In genomic region chr2:102005449-102005848, GRCh38 we compare ENCODE assay signal across 20 cellular contexts. TPM values are rescaled to one million over a fixed set of nuclear protein-coding genes. Genes with fewer than 3 reads are reported as not detected.
DNase-seq lines count a peak whose midpoint lies in the region; ATAC-seq, FAIRE-seq and TF ChIP-seq lines count a peak whose summit lies in the region.
"Had no signal": no experiment of that assay in that cellular context is flagged by ENCODE, and none has a peak within 500 bp of the region (broad histone marks: within the 10 kb centered on the region; RNA-seq: fewer than 3 reads in every experiment).

No MANE protein-coding gene starts in this region.

- no peaks in the 10 kb centered on the region for H3K9me3 ChIP-seq in BLaER1 treated with 17β-estradiol and CSF1 and Interleukin-3, amounts not matched to agents 10 nM and 100 nM (replicated peaks in 1 of 11)
- H3K9me3 ChIP-seq in K562 (replicated peaks; ENCODE audit: control insufficient read depth, insufficient read depth, low read depth, low read length) (no peaks in the 10 kb centered on the region), uterus (no peaks in the 10 kb centered on the region), OCI-LY7 (ENCODE audit: low read length) (no peaks in the 10 kb centered on the region)
- H3K9me3 ChIP-seq: SJSA1 had no signal

- H2AFZ ChIP-seq in K562 (ENCODE audit: low read depth, low read length) (no peak overlapping the region), OCI-LY7 (ENCODE audit: low read length) (no peak overlapping the region)

- no peak for ATAC-seq in K562
- ATAC-seq in GM18858 (IDR thresholded peaks at IDR 0.05; ENCODE audit: unreplicated experiment): no peak

- no peak for TF ChIP-seq CTCF in K562 (IDR thresholded peaks at IDR 0.05 in 2 of 3, conservative IDR thresholded peaks at IDR 0.05 in 1 of 3; ENCODE audit: insufficient read depth in 2 of 3, low read depth in 1 of 3, low read length in 3 of 3)
- no peak for TF ChIP-seq CTCF in uterus (IDR thresholded peaks at IDR 0.05)
- TF ChIP-seq CTCF in OCI-LY7 (conservative IDR thresholded peaks at IDR 0.05; ENCODE audit: low read length): no peak

- no TSS peak for BruUV-seq in K562 (replicated peaks; lab: Mats Ljungman, UMichigan)
- no TSS peak for BruUV-seq in OCI-LY7 (replicated peaks; lab: Mats Ljungman, UMichigan)

- POLR2A ChIA-PET in K562 (lab: Yijun Ruan, JAX) (interaction anchor here (0.5 to 1.0 kb wide), 2 partner anchors 40 to 235 kb away, joined by 3 to 4 read pairs; no protein-coding TSS in a partner anchor), OCI-LY7 (lab: Charles Lee) (interaction anchor here (1.9 kb wide), 1 partner anchor 11 kb away, joined by 3 read pairs; no protein-coding TSS in a partner anchor)

- peaks cover 0 to 12% (median 0%) of the 10 kb centered on the region in 11 experiments; a peak in 1 of 22 replicates for H3K27me3 ChIP-seq in BLaER1 treated with 17β-estradiol and CSF1 and Interleukin-3, amounts not matched to agents 10 nM and 100 nM
- peaks cover 7 to 31% of the 10 kb centered on the region in 2 experiments; a peak in 4 of 5 replicates for H3K27me3 ChIP-seq in K562 (ENCODE audit: control insufficient read depth in 2 of 2, insufficient read depth in 2 of 2, low read length in 2 of 2)
- H3K27me3 ChIP-seq in uterus: no peaks in the 10 kb centered on the region
- H3K27me3 ChIP-seq: SJSA1 had no signal

- H3K27ac ChIP-seq in BLaER1 treated with 17β-estradiol and CSF1 and Interleukin-3, amounts not matched to agents 10 nM and 100 nM: no peak overlapping the region
- H3K27ac ChIP-seq in K562 (ENCODE audit: extremely low read depth, low read depth, low read length) (no peak overlapping the region), uterus (peak overlapping the region; percentile 9 to 18), OCI-LY7 (ENCODE audit: low read depth, low read length, poor library complexity, severe bottlenecking) (no peak overlapping the region)
- H3K27ac ChIP-seq: 22Rv1, GM23248, SJSA1 had no signal

- 0 out of 22 replicates have a peak, but pooled peaks cover 0 to 11% (median 0%) of the 10 kb centered on the region in 11 experiments for H4K20me1 ChIP-seq in BLaER1 treated with 17β-estradiol and CSF1 and Interleukin-3, amounts not matched to agents 10 nM and 100 nM
- H4K20me1 ChIP-seq in K562 (replicated peaks; ENCODE audit: control insufficient read depth, insufficient read depth, low read length) (no peaks in the 10 kb centered on the region), OCI-LY7 (ENCODE audit: insufficient read depth, low read length) (no peaks in the 10 kb centered on the region)

- TF ChIP-seq POLR2A in K562 (conservative IDR thresholded peaks at IDR 0.05) (no peak), uterus (IDR thresholded peaks at IDR 0.05) (no peak)

- DNase-seq in NCI-H82 (lab: John Stamatoyannopoulos, UW) (peak; percentile 13), NCI-H82 treated with DMSO at 0.1 percent for 48 hours (lab: John Stamatoyannopoulos, UW; ENCODE audit: unreplicated experiment) (no peak), K562 (ENCODE audit: extremely low read depth in 1 of 4, low spot score in 3 of 4) (no peak), uterus (no peak), OCI-LY7 (ENCODE audit: low spot score) (no peak)
- DNase-seq: CD4-positive, alpha-beta T cell; H7; NCI-H1092 treated with DMSO at 0.1 percent for 48 hours; NCI-H1436; NCI-H187 treated with DMSO at 0.1 percent for 48 hours; NCI-H345 had no signal

- no peak overlapping the region for H3K4me3 ChIP-seq in BLaER1 treated with 17β-estradiol and CSF1 and Interleukin-3, amounts not matched to agents 10 nM and 100 nM
- H3K4me3 ChIP-seq in K562 (no peak overlapping the region), uterus (no peak overlapping the region), OCI-LY7 (ENCODE audit: low read depth, low read length, poor library complexity, severe bottlenecking) (no peak overlapping the region)
- H3K4me3 ChIP-seq: GM23248, SJSA1 had no signal

- CTCF ChIA-PET in K562 (lab: Yijun Ruan, JAX; ENCODE audit: low intra/inter-chr PET ratio): interaction anchor here (1.3 to 2.3 kb wide), 3 partner anchors 161 to 240 kb away, joined by 5 to 14 read pairs (median 8); no protein-coding TSS in a partner anchor
- CTCF ChIA-PET in OCI-LY7 (lab: Charles Lee; ENCODE audit: unreplicated experiment): no interaction called here

- H3K9me2 ChIP-seq in OCI-LY7 (ENCODE audit: insufficient read depth, low read length): no peaks in the 10 kb centered on the region

- H3K79me2 ChIP-seq in K562 (ENCODE audit: control insufficient read depth, insufficient read depth, low read length): no peaks in the 10 kb centered on the region
- no peaks in the 10 kb centered on the region for H3K79me2 ChIP-seq in OCI-LY7 (ENCODE audit: insufficient read depth, low read depth, low read length)

- intact Hi-C loops in K562 (cut with micrococcal nuclease): loop anchor here (5.0 kb wide), 3 partner anchors 352 to 452 kb away; partner anchors contain the start of gene IL18R1
- intact Hi-C loops in uterus (cut with DNase I; ENCODE audit: low total_unique reads): no loop called here
- intact Hi-C loops in OCI-LY7 (cut with micrococcal nuclease; ENCODE audit: unreplicated experiment): no loop called here

- no peak for TF ChIP-seq RAD21 in K562 (CRISPR knock-in tag; conservative IDR thresholded peaks at IDR 0.05 in 1 of 2, IDR thresholded peaks at IDR 0.05 in 1 of 2)

- no peak for FAIRE-seq in K562 (lab: Jason Lieb, UNC)
- FAIRE-seq: HTR-8/SVneo had no signal

- 1% methylated on average over 4 of the region's 4 CpGs for WGBS in K562 (ENCODE audit: insufficient coverage, low coverage, missing lambda C conversion rate)

- peak overlapping the region in 10 of 11 experiments; percentile 8 to 73 (median 34); a peak in 14 of 22 replicates for H3K4me2 ChIP-seq in BLaER1 treated with 17β-estradiol and CSF1 and Interleukin-3, amounts not matched to agents 10 nM and 100 nM
- H3K4me2 ChIP-seq in K562 (ENCODE audit: insufficient read depth, low read length) (no peak overlapping the region), OCI-LY7 (ENCODE audit: low read length) (no peak overlapping the region)

- no peaks in the 10 kb centered on the region for H3K9me1 ChIP-seq in K562 (ENCODE audit: control insufficient read depth, insufficient read depth, low read length)

- TF ChIP-seq EP300 in K562 (IDR thresholded peaks at IDR 0.05; ENCODE audit: low read length): no peak

- H3K36me3 ChIP-seq in BLaER1 treated with 17β-estradiol and CSF1 and Interleukin-3, amounts not matched to agents 10 nM and 100 nM: peaks cover 0 to 10% (median 0%) of the 10 kb centered on the region in 11 experiments; a peak in 2 of 22 replicates
- H3K36me3 ChIP-seq in K562 (ENCODE audit: control insufficient read depth, insufficient read depth, low read length): no peaks in the 10 kb centered on the region
- H3K36me3 ChIP-seq in uterus: no peaks in the 10 kb centered on the region
- no peaks in the 10 kb centered on the region for H3K36me3 ChIP-seq in OCI-LY7 (ENCODE audit: insufficient read depth, low read length)
- H3K36me3 ChIP-seq: SJSA1 had no signal

- no peak overlapping the region for H3K9ac ChIP-seq in BLaER1 treated with 17β-estradiol and CSF1 and Interleukin-3, amounts not matched to agents 10 nM and 100 nM
- no peak overlapping the region for H3K9ac ChIP-seq in K562 (ENCODE audit: insufficient read depth in 1 of 2, low read depth in 2 of 2, low read length in 2 of 2)
- H3K9ac ChIP-seq: GM23248 had no signal

- peaks cover 16 to 76% (median 18%) of the 10 kb centered on the region in 10 experiments for H3K4me1 ChIP-seq in BLaER1 treated with 17β-estradiol and CSF1 and Interleukin-3, amounts not matched to agents 10 nM and 100 nM
- H3K4me1 ChIP-seq in K562 (replicated peaks in 1 of 2; ENCODE audit: control insufficient read depth in 2 of 2, insufficient read depth in 2 of 2, low read length in 2 of 2) (peaks cover 0 to 5% of the 10 kb centered on the region in 2 experiments; a peak in 1 of 5 replicates), uterus (no peaks in the 10 kb centered on the region), OCI-LY7 (ENCODE audit: insufficient read depth, low read length, poor library complexity, severe bottlenecking) (no peaks in the 10 kb centered on the region)

- in situ Hi-C loops in K562 (cut with MboI): no loop called here

TF ChIP-seq in K562, 482 proteins besides CTCF, POLR2A, EP300 and RAD21 (continues in another document):
- TF ChIP-seq SAP30 (IDR thresholded peaks at IDR 0.05; ENCODE audit: borderline replicate concordance, insufficient read depth, low read depth, low read length, poor library complexity, severe bottlenecking) (no peak), ZNF561 (CRISPR knock-in tag; conservative IDR thresholded peaks at IDR 0.05) (no peak), TAF1 (IDR thresholded peaks at IDR 0.05; ENCODE audit: control insufficient read depth, extremely low read depth, insufficient read depth, low read length, severe bottlenecking) (no peak)

RNA-seq across cellular contexts. Expression of gene IL1R2, which starts 13.7 kb away (rescaled TPM):
- total RNA-seq in K562 (2011; cell fraction: chromatin; rRNA removed; ENCODE audit: low replicate concordance): not detected in 2 replicates
- total RNA-seq in K562 (2011; cell fraction: nucleolus; rRNA removed): not detected in 2 replicates
- not detected in 2 replicates for total RNA-seq in K562 (2011; cell fraction: nucleoplasm; rRNA removed)
- 0.24 TPM in 1 of 2 replicates, not detected in the other for total RNA-seq in K562 (2014; rRNA removed)
- not detected in 2 replicates for total RNA-seq in K562 (2014; rRNA removed; fragmentation: Illumina TruSeq; extraction: Trizol)
- not detected in 2 replicates for total RNA-seq in K562 (2015; rRNA removed; fragmentation: Illumina TruSeq; extraction: Trizol)
- total RNA-seq in K562 (2021): 0.13 TPM in 1 of 2 replicates, not detected in the other
- not detected in 2 replicates for polyA plus RNA-seq in K562 (2011; rRNA removed)
- not detected in 2 replicates for polyA plus RNA-seq in K562 (2011; cell fraction: cytosol; rRNA removed)
- not detected in 2 replicates for polyA plus RNA-seq in K562 (2011; cell fraction: nucleus; rRNA removed)
- 0.12 TPM in 1 of 2 replicates, not detected in the other for polyA plus RNA-seq in K562 (2012)
- not detected in 2 replicates for polyA plus RNA-seq in K562 (2014; fragmentation: Illumina TruSeq; extraction: Trizol)
- under 1 TPM in 1 of 2 experiments, not detected in 1; 0.13 TPM for polyA plus RNA-seq in K562 (2014; fragmentation: Nextera tagmentation; extraction: Ambion mirVana)
- not detected in 2 replicates for polyA plus RNA-seq in K562 (2014; rRNA removed)
- polyA minus RNA-seq in K562 (2011; rRNA and poly(A)+ RNA removed): not detected in 2 replicates
- polyA minus RNA-seq in K562 (2011; cell fraction: cytosol; rRNA and poly(A)+ RNA removed): not detected in 2 replicates
- not detected in 2 replicates for polyA minus RNA-seq in K562 (2011; cell fraction: nucleus; rRNA and poly(A)+ RNA removed)
- 1 to 10 TPM; 2.9 to 8.2 (median 4.9) TPM for total RNA-seq in uterus
- not detected in 2 replicates for total RNA-seq in OCI-LY7 (2014; rRNA removed; shearing (Covaris generic))
- not detected in 2 replicates for total RNA-seq in OCI-LY7 (2022)
- total RNA-seq: Daoy, G401, SJSA1 had no signal
- polyA plus RNA-seq: BJ had no signal

Comparison
In these comparisons a context has a peak if more than half of its experiments do, and no peak if none do; other contexts are left out.
1. H3K27ac ChIP-seq: peak in uterus (2 of 2); none in BLaER1 treated with 17β-estradiol and CSF1 and Interleukin-3, amounts not matched to agents 10 nM and 100 nM (0 of 11), K562 (single experiment) and OCI-LY7 (single experiment).
2. H3K4me2 ChIP-seq: peak in BLaER1 treated with 17β-estradiol and CSF1 and Interleukin-3, amounts not matched to agents 10 nM and 100 nM (10 of 11); none in K562 (single experiment) and OCI-LY7 (single experiment).